ENCODE assay signal across 11 cellular contexts in the genomic region with DNA sequence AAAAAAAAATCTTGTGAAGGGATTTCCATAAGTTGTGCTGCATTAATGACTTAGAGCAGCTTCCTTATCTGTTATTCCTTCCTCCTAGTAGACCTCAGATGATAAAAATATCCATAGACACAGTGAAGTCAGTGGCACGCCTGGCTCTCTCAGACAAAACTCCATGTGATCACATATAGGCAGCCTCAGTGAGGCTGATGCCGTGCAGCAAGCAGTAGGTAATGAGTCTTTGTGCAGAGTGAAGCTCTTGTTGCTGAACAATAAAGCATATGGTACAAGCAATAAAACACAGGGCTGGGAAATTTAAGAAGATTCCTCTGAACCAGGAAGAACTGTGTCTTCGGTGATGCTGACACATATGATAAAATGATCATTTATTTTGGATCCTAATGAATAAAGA.
DNase-seq lines count a peak whose midpoint lies in the region; ATAC-seq, FAIRE-seq and TF ChIP-seq lines count a peak whose summit lies in the region.
"Had no signal": no experiment of that assay in that cellular context is flagged by ENCODE, and none has a peak within 500 bp of the region (broad histone marks: within the 10 kb centered on the region; RNA-seq: fewer than 3 reads in every experiment).

No MANE protein-coding gene starts in this region.

- ATAC-seq in HG03439 (IDR thresholded peaks at IDR 0.05; ENCODE audit: unreplicated experiment): no peak
- ATAC-seq: T-cell had no signal

- TF ChIP-seq CTCF in choroid plexus epithelial cell (conservative IDR thresholded peaks at IDR 0.05; ENCODE audit: low read depth, low read length) (no peak), tibial nerve (IDR thresholded peaks at IDR 0.05) (no peak)

- 20 to 22% methylated on average over 3 of the region's 3 CpGs for WGBS in tibial nerve, 2 donors

- H3K4me3 ChIP-seq in choroid plexus epithelial cell (ENCODE audit: low read depth, low read length) (no peak overlapping the region), tibial nerve (no peak overlapping the region)
- H3K4me3 ChIP-seq: prostate gland had no signal

- DNase-seq in HuH-7 (ENCODE audit: low spot score) (peak; percentile 18), NCI-H446 (lab: John Stamatoyannopoulos, UW) (peak; percentile 49 to 82), choroid plexus epithelial cell (ENCODE audit: low read depth) (peak; percentile 7), nucleus accumbens (lab: John Stamatoyannopoulos, UW) (peak in 39 of 56 donors; percentile 2 to 56 (median 18)), GM12891 (ENCODE audit: insufficient read length, low spot score) (no peak), tibial nerve (ENCODE audit: low spot score in 2 of 2) (no peak), NOMO-1 (lab: John Stamatoyannopoulos, UW; ENCODE audit: unreplicated experiment in 2 of 2) (no peak)
- DNase-seq: KBM-7, T-cell had no signal

- peaks cover 0 to 10% (median 1%) of the 10 kb centered on the region in 4 donors for H3K4me1 ChIP-seq in tibial nerve
- H3K4me1 ChIP-seq: prostate gland had no signal

- H3K9me3 ChIP-seq in tibial nerve: no peaks in the 10 kb centered on the region
- H3K9me3 ChIP-seq: prostate gland had no signal

- FAIRE-seq in GM12891 (lab: Jason Lieb, UNC): no peak

- no peaks in the 10 kb centered on the region for H3K36me3 ChIP-seq in tibial nerve
- H3K36me3 ChIP-seq: prostate gland had no signal

- no peak for TF ChIP-seq EP300 in tibial nerve (IDR thresholded peaks at IDR 0.05)

- no peaks in the 10 kb centered on the region for H3K27me3 ChIP-seq in tibial nerve

- no peak for TF ChIP-seq POLR2A in GM12891 (IDR thresholded peaks at IDR 0.05; ENCODE audit: low read depth, low read length)
- no peak for TF ChIP-seq POLR2A in tibial nerve (IDR thresholded peaks at IDR 0.05)

- H3K27ac ChIP-seq in tibial nerve: peak overlapping the region in 2 of 4 donors; percentile 22 to 32
- H3K27ac ChIP-seq: prostate gland had no signal

TF ChIP-seq in GM12891, 5 proteins besides CTCF, POLR2A, EP300 and RAD21:
- no peak for TF ChIP-seq PAX5 (IDR thresholded peaks at IDR 0.05; ENCODE audit: insufficient read depth, low read length, severe bottlenecking)
- no peak for TF ChIP-seq TAF1 (IDR thresholded peaks at IDR 0.05; ENCODE audit: low read depth, low read length)
- no peak for TF ChIP-seq POLR2AphosphoS5 (IDR thresholded peaks at IDR 0.05; ENCODE audit: low read depth, low read length)
- no peak for TF ChIP-seq POU2F2 (IDR thresholded peaks at IDR 0.05; ENCODE audit: low read depth, low read length)
- TF ChIP-seq SPI1 (IDR thresholded peaks at IDR 0.05; ENCODE audit: low read depth, low read length): no peak

Comparison
In these comparisons a context has a peak if more than half of its experiments do, and no peak if none do; other contexts are left out.
1. DNase-seq: peak in HuH-7 (single experiment), NCI-H446 (2 of 2), choroid plexus epithelial cell (single experiment) and nucleus accumbens (39 of 56); none in GM12891 (single experiment), tibial nerve (0 of 2) and NOMO-1 (0 of 2).